Comparison of ENCODE assay signal across 12 cellular contexts in genomic region chr3:159814161-159814560, GRCh38. TPM values are rescaled to one million over a fixed set of nuclear protein-coding genes. Genes with fewer than 3 reads are reported as not detected.
DNase-seq lines count a peak whose midpoint lies in the region; ATAC-seq lines count a peak whose summit lies in the region.
"Had no signal": no experiment of that assay in that cellular context is flagged by ENCODE, and none has a peak within 500 bp of the region (broad histone marks: within the 10 kb centered on the region; RNA-seq: fewer than 3 reads in every experiment).

No MANE protein-coding gene starts in this region.

- peaks cover 15% of the 10 kb centered on the region for H3K4me1 ChIP-seq in HUES64 (ENCODE audit: insufficient read depth, low read length)

- H3K4me3 ChIP-seq in HUES64 (ENCODE audit: low read length) = no peak overlapping the region

- WGBS in HUES64 = 47% methylated on average over 5 of the region's 5 CpGs

- ATAC-seq in HG02642 (IDR thresholded peaks at IDR 0.05; ENCODE audit: poor library complexity, unreplicated experiment) (no peak), GM21717 (IDR thresholded peaks at IDR 0.05; ENCODE audit: unreplicated experiment) (no peak), HG03457 (IDR thresholded peaks at IDR 0.05; ENCODE audit: unreplicated experiment) (no peak)

- H3K27me3 ChIP-seq in HUES64 (ENCODE audit: insufficient read depth, low read length) = no peaks in the 10 kb centered on the region

- peak overlapping the region; percentile 34; the same call in 1 of the 2 replicates for H3K9ac ChIP-seq in HUES64 (ENCODE audit: low read depth, low read length)

- H3K9me3 ChIP-seq in HUES64 (ENCODE audit: insufficient read depth, low read depth, low read length) = no peaks in the 10 kb centered on the region

- no peak overlapping the region for H3K27ac ChIP-seq in HUES64 (ENCODE audit: low read depth, low read length)

- DNase-seq in DMS53 (lab: John Stamatoyannopoulos, UW) (peak; percentile 89), T1000 (lab: John Stamatoyannopoulos, UW) (peak; percentile 36), lung microvascular endothelial cell (ENCODE audit: low read depth in 2 of 2) (peak; percentile 52 to 70), DMS 273 (lab: John Stamatoyannopoulos, UW; ENCODE audit: unreplicated experiment) (no peak)
- DNase-seq: activated CD4-positive, alpha-beta T cell treated with anti-CD3 and anti-CD28 coated beads, Interleukin-2, amount 50 U/mL, for 1 hour; amniotic stem cell; DND-41; NCI-H82 had no signal

- no peaks in the 10 kb centered on the region for H3K36me3 ChIP-seq in HUES64 (ENCODE audit: insufficient read depth, low read length)

RNA-seq across cellular contexts. Expression of gene SCHIP1, which starts 25.5 kb away (rescaled TPM):
- polyA plus RNA-seq in HUES64 (2013, experiment 1 of 2) = 6.3 TPM
- polyA plus RNA-seq in HUES64 (2013, experiment 2 of 2) = 9.3 TPM
- total RNA-seq in lung microvascular endothelial cell = 2.4 and 3.1 TPM in 2 replicates
